In genomic region chr11:68610452-68611116, GRCh38 we compare ENCODE assay signal across 11 cellular contexts.
DNase-seq lines count a peak whose midpoint lies in the region; ATAC-seq and TF ChIP-seq lines count a peak whose summit lies in the region.
"Had no signal": no experiment of that assay in that cellular context is flagged by ENCODE, and none has a peak within 500 bp of the region (broad histone marks: within the 10 kb centered on the region; RNA-seq: fewer than 3 reads in every experiment).

No MANE protein-coding gene starts in this region.

- DNase-seq in left ventricle myocardium inferior (no peak), cardiac septum (ENCODE audit: low spot score) (no peak), WTC11 (ENCODE audit: low spot score) (no peak), foreskin keratinocyte (no peak), upper lobe of right lung (no peak), inferior parietal cortex (ENCODE audit: extremely low spot score) (no peak), GM19238 (ENCODE audit: insufficient read length, low spot score) (no peak)
- no peak for DNase-seq in stimulated activated CD4-positive, alpha-beta T cell treated with anti-CD3 and anti-CD28 coated beads, Interleukin-15, amount 100 ng/mL, for 24 hours
- DNase-seq: activated CD4-positive, alpha-beta T cell treated with anti-CD3 and anti-CD28 coated beads, Interleukin-2, amount 50 U/mL, for 48 hours had no signal

- ATAC-seq in WTC11 (peak; percentile 46; the same call in 1 of the 2 replicates), foreskin keratinocyte (no peak), upper lobe of right lung (peak; percentile 10)

- no peaks in the 10 kb centered on the region for H3K27me3 Mint-ChIP-seq in WTC11 (ENCODE audit: low read depth)
- H3K27me3 Mint-ChIP-seq: activated naive CD8-positive, alpha-beta T cell had no signal

- TF ChIP-seq CTCF in left ventricle myocardium inferior (IDR thresholded peaks at IDR 0.05; ENCODE audit: borderline replicate concordance) (peak; percentile 42), WTC11 (IDR thresholded peaks at IDR 0.05) (no peak), foreskin keratinocyte (conservative IDR thresholded peaks at IDR 0.05) (peak; percentile 29), upper lobe of right lung (IDR thresholded peaks at IDR 0.05) (no peak)

- no peaks in the 10 kb centered on the region for H3K9me3 ChIP-seq in left ventricle myocardium inferior (replicated peaks)
- H3K9me3 ChIP-seq in upper lobe of right lung, result no peaks in the 10 kb centered on the region
- H3K9me3 ChIP-seq: BLaER1 had no signal

- H3K4me1 ChIP-seq in left ventricle myocardium inferior, result no peaks in the 10 kb centered on the region
- H3K4me1 ChIP-seq in foreskin keratinocyte, result no peaks in the 10 kb centered on the region
- no peaks in the 10 kb centered on the region for H3K4me1 ChIP-seq in upper lobe of right lung

- H3K4me3 ChIP-seq in left ventricle myocardium inferior, result no peak overlapping the region
- H3K4me3 ChIP-seq in upper lobe of right lung, result no peak overlapping the region
- H3K4me3 ChIP-seq: BLaER1 had no signal

- H3K27ac Mint-ChIP-seq in WTC11, result 0 out of 2 replicates have a peak overlapping the region, but pooled peaks have one; percentile 44
- H3K27ac Mint-ChIP-seq: activated naive CD8-positive, alpha-beta T cell had no signal

- H3K4me3 Mint-ChIP-seq in WTC11, result no peak overlapping the region
- H3K4me3 Mint-ChIP-seq: activated naive CD8-positive, alpha-beta T cell had no signal

- H3K4me1 Mint-ChIP-seq in WTC11, result no peaks in the 10 kb centered on the region

- H3K27ac ChIP-seq in left ventricle myocardium inferior (replicated peaks) (no peak overlapping the region), foreskin keratinocyte (no peak overlapping the region), upper lobe of right lung (no peak overlapping the region)
- H3K27ac ChIP-seq: BLaER1 had no signal

- H3K36me3 ChIP-seq in left ventricle myocardium inferior (peaks cover 99% of the 10 kb centered on the region), upper lobe of right lung (peaks cover 99% of the 10 kb centered on the region)

- CTCF ChIA-PET in WTC11 (lab: Charles Lee), result interaction anchor here (0.6 to 2.5 kb wide), 11 partner anchors 22 to 520 kb away, joined by 3 to 11 read pairs (median 5); no protein-coding TSS in a partner anchor

- H3K27me3 ChIP-seq in left ventricle myocardium inferior (ENCODE audit: low read depth) (no peaks in the 10 kb centered on the region), foreskin keratinocyte (no peaks in the 10 kb centered on the region), upper lobe of right lung (no peaks in the 10 kb centered on the region)
- H3K27me3 ChIP-seq: BLaER1 had no signal

- no peaks in the 10 kb centered on the region for H3K9me3 Mint-ChIP-seq in WTC11

- intact Hi-C loops in left ventricle myocardium inferior (cut with micrococcal nuclease), result no loop called here
- intact Hi-C loops in cardiac septum (cut with DNase I), result no loop called here
- intact Hi-C loops in upper lobe of right lung (cut with DNase I), result no loop called here

- POLR2A ChIA-PET in WTC11 (lab: Charles Lee), result no interaction called here

- H3K36me3 Mint-ChIP-seq in WTC11, result peaks cover 81% of the 10 kb centered on the region

TF ChIP-seq in WTC11, 78 proteins besides CTCF, POLR2A, EP300 and RAD21:
- TF ChIP-seq GABPB1 (CRISPR knock-in tag; IDR thresholded peaks at IDR 0.05) (no peak), JAZF1 (CRISPR knock-in tag; IDR thresholded peaks at IDR 0.05) (no peak), NFYB (CRISPR knock-in tag; conservative IDR thresholded peaks at IDR 0.05; ENCODE audit: low read depth) (no peak), JUN (CRISPR knock-in tag; IDR thresholded peaks at IDR 0.05) (no peak), CBFB (CRISPR knock-in tag; IDR thresholded peaks at IDR 0.05; ENCODE audit: low read depth) (no peak), ATF6 (CRISPR knock-in tag; IDR thresholded peaks at IDR 0.05) (no peak), SOX15 (CRISPR knock-in tag; IDR thresholded peaks at IDR 0.05) (no peak), ZNF416 (CRISPR knock-in tag; IDR thresholded peaks at IDR 0.05) (no peak), MXD4 (CRISPR knock-in tag; IDR thresholded peaks at IDR 0.05; ENCODE audit: borderline replicate concordance) (no peak), SMAD4 (CRISPR knock-in tag; IDR thresholded peaks at IDR 0.05) (no peak), E2F4 (CRISPR knock-in tag; IDR thresholded peaks at IDR 0.05; ENCODE audit: borderline replicate concordance, low read depth) (no peak), ZNF121 (CRISPR knock-in tag; IDR thresholded peaks at IDR 0.05) (no peak)
- TF ChIP-seq, protein P1, sequence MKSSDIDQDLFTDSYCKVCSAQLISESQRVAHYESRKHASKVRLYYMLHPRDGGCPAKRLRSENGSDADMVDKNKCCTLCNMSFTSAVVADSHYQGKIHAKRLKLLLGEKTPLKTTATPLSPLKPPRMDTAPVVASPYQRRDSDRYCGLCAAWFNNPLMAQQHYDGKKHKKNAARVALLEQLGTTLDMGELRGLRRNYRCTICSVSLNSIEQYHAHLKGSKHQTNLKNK (CRISPR knock-in tag; IDR thresholded peaks at IDR 0.05), result no peak

Comparison
In these comparisons a context has a peak if more than half of its experiments do, and no peak if none do; other contexts are left out.
1. CTCF ChIP-seq: peak in left ventricle myocardium inferior (single experiment) and foreskin keratinocyte (single experiment); none in WTC11 (single experiment) and upper lobe of right lung (single experiment).